In the genomic region with DNA sequence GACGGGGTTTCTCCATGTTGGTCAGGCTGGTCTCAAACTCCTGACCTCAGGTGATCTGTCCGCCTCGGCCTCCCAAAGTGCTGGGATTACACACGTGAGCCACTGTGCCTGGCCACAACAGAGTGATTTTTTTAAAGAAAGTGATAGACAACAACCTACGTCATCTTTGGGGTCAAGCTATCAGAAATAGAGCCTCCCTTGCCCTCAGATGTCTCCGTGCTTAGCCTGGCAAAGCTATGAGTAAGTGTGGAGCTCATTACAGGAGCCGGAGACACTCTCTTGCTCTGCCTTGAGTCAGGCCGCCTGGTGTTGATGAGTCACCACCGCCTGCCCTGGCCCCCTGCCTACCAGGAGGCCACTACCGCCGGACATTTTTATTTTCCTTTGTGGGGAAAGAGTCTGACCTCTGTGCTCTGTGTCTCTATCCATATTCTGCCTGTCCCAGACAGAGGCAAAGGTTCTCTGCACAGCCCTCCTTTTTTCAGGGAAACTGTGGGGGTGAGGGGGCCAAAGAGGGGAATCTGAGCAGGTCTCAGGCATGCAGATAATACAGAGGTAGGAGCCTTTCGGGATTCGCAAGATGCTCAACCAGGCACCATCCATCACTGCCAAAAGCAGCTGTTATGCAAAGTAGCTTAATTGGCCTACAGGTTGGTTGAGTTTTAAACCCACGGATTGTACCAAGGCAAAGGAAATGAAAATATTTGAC, we compare ENCODE assay signal across 1 cellular context.
TF ChIP-seq lines count a peak whose summit lies in the region.

No MANE protein-coding gene starts in this region.

TF ChIP-seq in K562, 482 proteins besides CTCF, POLR2A, EP300 and RAD21 (continued from another document and continues in another):
- TF ChIP-seq, protein P1, sequence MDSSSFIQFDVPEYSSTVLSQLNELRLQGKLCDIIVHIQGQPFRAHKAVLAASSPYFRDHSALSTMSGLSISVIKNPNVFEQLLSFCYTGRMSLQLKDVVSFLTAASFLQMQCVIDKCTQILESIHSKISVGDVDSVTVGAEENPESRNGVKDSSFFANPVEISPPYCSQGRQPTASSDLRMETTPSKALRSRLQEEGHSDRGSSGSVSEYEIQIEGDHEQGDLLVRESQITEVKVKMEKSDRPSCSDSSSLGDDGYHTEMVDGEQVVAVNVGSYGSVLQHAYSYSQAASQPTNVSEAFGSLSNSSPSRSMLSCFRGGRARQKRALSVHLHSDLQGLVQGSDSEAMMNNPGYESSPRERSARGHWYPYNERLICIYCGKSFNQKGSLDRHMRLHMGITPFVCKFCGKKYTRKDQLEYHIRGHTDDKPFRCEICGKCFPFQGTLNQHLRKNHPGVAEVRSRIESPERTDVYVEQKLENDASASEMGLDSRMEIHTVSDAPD (CRISPR knock-in tag; IDR thresholded peaks at IDR 0.05): no peak
- TF ChIP-seq MTA3 (IDR thresholded peaks at IDR 0.05; ENCODE audit: borderline replicate concordance): peak; percentile 68; the same call in 1 of the 2 replicates
- no peak for TF ChIP-seq ZNF444 (CRISPR knock-in tag; IDR thresholded peaks at IDR 0.05)
- no peak; the same call in 1 of the 2 replicates for TF ChIP-seq SMAD3 (CRISPR knock-in tag; conservative IDR thresholded peaks at IDR 0.05)
- TF ChIP-seq ZNF589 (CRISPR knock-in tag; IDR thresholded peaks at IDR 0.05; ENCODE audit: low read depth): peak; percentile 91
- TF ChIP-seq YY1 (IDR thresholded peaks at IDR 0.05; ENCODE audit: borderline replicate concordance in 1 of 3, control insufficient read depth in 1 of 3, extremely low read depth in 1 of 3, insufficient read depth in 3 of 3, insufficient read length in 1 of 3, insufficient replicate concordance in 2 of 3, low read depth in 1 of 3, low read length in 2 of 3): peak in 2 of 3 experiments; percentile 67 to 80
- TF ChIP-seq, protein P2, sequence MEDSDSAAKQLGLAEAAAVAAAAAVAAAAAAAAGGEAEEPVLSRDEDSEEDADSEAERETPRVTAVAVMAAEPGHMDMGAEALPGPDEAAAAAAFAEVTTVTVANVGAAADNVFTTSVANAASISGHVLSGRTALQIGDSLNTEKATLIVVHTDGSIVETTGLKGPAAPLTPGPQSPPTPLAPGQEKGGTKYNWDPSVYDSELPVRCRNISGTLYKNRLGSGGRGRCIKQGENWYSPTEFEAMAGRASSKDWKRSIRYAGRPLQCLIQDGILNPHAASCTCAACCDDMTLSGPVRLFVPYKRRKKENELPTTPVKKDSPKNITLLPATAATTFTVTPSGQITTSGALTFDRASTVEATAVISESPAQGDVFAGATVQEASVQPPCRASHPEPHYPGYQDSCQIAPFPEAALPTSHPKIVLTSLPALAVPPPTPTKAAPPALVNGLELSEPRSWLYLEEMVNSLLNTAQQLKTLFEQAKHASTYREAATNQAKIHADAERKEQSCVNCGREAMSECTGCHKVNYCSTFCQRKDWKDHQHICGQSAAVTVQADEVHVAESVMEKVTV (CRISPR knock-in tag; IDR thresholded peaks at IDR 0.05): peak; percentile 6; the same call in 1 of the 2 replicates
- no peak for TF ChIP-seq ARHGAP35 (IDR thresholded peaks at IDR 0.05; ENCODE audit: partially characterized antibody)
- no peak for TF ChIP-seq XRCC3 (IDR thresholded peaks at IDR 0.05)
- peak; percentile 31; the same call in 1 of the 2 replicates for TF ChIP-seq NR2C2 (CRISPR knock-in tag; IDR thresholded peaks at IDR 0.05)
- TF ChIP-seq NR2C2 (tag; IDR thresholded peaks at IDR 0.05): peak; percentile 86
- TF ChIP-seq TCF7L2 (IDR thresholded peaks at IDR 0.05; ENCODE audit: low read depth, low read length): no peak
- TF ChIP-seq, protein P3, sequence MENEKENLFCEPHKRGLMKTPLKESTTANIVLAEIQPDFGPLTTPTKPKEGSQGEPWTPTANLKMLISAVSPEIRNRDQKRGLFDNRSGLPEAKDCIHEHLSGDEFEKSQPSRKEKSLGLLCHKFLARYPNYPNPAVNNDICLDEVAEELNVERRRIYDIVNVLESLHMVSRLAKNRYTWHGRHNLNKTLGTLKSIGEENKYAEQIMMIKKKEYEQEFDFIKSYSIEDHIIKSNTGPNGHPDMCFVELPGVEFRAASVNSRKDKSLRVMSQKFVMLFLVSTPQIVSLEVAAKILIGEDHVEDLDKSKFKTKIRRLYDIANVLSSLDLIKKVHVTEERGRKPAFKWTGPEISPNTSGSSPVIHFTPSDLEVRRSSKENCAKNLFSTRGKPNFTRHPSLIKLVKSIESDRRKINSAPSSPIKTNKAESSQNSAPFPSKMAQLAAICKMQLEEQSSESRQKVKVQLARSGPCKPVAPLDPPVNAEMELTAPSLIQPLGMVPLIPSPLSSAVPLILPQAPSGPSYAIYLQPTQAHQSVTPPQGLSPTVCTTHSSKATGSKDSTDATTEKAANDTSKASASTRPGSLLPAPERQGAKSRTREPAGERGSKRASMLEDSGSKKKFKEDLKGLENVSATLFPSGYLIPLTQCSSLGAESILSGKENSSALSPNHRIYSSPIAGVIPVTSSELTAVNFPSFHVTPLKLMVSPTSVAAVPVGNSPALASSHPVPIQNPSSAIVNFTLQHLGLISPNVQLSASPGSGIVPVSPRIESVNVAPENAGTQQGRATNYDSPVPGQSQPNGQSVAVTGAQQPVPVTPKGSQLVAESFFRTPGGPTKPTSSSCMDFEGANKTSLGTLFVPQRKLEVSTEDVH (IDR thresholded peaks at IDR 0.05; ENCODE audit: low read depth, partially characterized antibody): no peak
- peak; percentile 63 for TF ChIP-seq DACH1 (IDR thresholded peaks at IDR 0.05; ENCODE audit: partially characterized antibody)
- TF ChIP-seq RBFOX2 (IDR thresholded peaks at IDR 0.05; ENCODE audit: low read depth, low read length): peak; percentile 56
- TF ChIP-seq FOXA3 (CRISPR knock-in tag; conservative IDR thresholded peaks at IDR 0.05 in 1 of 2, IDR thresholded peaks at IDR 0.05 in 1 of 2): no peak
- no peak for TF ChIP-seq ZNF3 (CRISPR knock-in tag; IDR thresholded peaks at IDR 0.05)
- 0 out of 2 replicates have a peak, but pooled peaks have one; percentile 45 for TF ChIP-seq HSF4 (CRISPR knock-in tag; IDR thresholded peaks at IDR 0.05; ENCODE audit: borderline replicate concordance)
- no peak for TF ChIP-seq PML (IDR thresholded peaks at IDR 0.05; ENCODE audit: low read length)
- TF ChIP-seq, protein P4, sequence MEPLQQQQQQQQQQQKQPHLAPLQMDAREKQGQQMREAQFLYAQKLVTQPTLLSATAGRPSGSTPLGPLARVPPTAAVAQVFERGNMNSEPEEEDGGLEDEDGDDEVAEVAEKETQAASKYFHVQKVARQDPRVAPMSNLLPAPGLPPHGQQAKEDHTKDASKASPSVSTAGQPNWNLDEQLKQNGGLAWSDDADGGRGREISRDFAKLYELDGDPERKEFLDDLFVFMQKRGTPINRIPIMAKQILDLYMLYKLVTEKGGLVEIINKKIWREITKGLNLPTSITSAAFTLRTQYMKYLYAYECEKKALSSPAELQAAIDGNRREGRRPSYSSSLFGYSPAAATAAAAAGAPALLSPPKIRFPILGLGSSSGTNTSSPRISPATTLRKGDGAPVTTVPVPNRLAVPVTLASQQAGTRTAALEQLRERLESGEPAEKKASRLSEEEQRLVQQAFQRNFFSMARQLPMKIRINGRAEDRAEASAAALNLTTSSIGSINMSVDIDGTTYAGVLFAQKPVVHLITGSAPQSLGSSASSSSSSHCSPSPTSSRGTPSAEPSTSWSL (CRISPR knock-in tag; IDR thresholded peaks at IDR 0.05; ENCODE audit: borderline replicate concordance): no peak
- TF ChIP-seq SNIP1 (IDR thresholded peaks at IDR 0.05; ENCODE audit: low read depth): no peak
- TF ChIP-seq, protein P5, sequence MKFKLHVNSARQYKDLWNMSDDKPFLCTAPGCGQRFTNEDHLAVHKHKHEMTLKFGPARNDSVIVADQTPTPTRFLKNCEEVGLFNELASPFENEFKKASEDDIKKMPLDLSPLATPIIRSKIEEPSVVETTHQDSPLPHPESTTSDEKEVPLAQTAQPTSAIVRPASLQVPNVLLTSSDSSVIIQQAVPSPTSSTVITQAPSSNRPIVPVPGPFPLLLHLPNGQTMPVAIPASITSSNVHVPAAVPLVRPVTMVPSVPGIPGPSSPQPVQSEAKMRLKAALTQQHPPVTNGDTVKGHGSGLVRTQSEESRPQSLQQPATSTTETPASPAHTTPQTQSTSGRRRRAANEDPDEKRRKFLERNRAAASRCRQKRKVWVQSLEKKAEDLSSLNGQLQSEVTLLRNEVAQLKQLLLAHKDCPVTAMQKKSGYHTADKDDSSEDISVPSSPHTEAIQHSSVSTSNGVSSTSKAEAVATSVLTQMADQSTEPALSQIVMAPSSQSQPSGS (CRISPR knock-in tag; IDR thresholded peaks at IDR 0.05): no peak
- TF ChIP-seq PRMT5 (CRISPR knock-in tag; IDR thresholded peaks at IDR 0.05): no peak
- TF ChIP-seq TAL1 (IDR thresholded peaks at IDR 0.05): no peak
- TF ChIP-seq, protein P6, sequence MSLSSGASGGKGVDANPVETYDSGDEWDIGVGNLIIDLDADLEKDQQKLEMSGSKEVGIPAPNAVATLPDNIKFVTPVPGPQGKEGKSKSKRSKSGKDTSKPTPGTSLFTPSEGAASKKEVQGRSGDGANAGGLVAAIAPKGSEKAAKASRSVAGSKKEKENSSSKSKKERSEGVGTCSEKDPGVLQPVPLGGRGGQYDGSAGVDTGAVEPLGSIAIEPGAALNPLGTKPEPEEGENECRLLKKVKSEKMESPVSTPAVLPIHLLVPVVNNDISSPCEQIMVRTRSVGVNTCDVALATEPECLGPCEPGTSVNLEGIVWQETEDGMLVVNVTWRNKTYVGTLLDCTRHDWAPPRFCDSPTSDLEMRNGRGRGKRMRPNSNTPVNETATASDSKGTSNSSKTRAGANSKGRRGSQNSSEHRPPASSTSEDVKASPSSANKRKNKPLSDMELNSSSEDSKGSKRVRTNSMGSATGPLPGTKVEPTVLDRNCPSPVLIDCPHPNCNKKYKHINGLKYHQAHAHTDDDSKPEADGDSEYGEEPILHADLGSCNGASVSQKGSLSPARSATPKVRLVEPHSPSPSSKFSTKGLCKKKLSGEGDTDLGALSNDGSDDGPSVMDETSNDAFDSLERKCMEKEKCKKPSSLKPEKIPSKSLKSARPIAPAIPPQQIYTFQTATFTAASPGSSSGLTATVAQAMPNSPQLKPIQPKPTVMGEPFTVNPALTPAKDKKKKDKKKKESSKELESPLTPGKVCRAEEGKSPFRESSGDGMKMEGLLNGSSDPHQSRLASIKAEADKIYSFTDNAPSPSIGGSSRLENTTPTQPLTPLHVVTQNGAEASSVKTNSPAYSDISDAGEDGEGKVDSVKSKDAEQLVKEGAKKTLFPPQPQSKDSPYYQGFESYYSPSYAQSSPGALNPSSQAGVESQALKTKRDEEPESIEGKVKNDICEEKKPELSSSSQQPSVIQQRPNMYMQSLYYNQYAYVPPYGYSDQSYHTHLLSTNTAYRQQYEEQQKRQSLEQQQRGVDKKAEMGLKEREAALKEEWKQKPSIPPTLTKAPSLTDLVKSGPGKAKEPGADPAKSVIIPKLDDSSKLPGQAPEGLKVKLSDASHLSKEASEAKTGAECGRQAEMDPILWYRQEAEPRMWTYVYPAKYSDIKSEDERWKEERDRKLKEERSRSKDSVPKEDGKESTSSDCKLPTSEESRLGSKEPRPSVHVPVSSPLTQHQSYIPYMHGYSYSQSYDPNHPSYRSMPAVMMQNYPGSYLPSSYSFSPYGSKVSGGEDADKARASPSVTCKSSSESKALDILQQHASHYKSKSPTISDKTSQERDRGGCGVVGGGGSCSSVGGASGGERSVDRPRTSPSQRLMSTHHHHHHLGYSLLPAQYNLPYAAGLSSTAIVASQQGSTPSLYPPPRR (CRISPR knock-in tag; IDR thresholded peaks at IDR 0.05; ENCODE audit: borderline replicate concordance): no peak
- TF ChIP-seq NFYB (IDR thresholded peaks at IDR 0.05; ENCODE audit: extremely low read depth, insufficient read length): no peak
- TF ChIP-seq, protein P7, sequence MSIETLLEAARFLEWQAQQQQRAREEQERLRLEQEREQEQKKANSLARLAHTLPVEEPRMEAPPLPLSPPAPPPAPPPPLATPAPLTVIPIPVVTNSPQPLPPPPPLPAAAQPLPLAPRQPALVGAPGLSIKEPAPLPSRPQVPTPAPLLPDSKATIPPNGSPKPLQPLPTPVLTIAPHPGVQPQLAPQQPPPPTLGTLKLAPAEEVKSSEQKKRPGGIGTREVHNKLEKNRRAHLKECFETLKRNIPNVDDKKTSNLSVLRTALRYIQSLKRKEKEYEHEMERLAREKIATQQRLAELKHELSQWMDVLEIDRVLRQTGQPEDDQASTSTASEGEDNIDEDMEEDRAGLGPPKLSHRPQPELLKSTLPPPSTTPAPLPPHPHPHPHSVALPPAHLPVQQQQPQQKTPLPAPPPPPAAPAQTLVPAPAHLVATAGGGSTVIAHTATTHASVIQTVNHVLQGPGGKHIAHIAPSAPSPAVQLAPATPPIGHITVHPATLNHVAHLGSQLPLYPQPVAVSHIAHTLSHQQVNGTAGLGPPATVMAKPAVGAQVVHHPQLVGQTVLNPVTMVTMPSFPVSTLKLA (conservative IDR thresholded peaks at IDR 0.05): 0 out of 4 replicates have a peak, but pooled peaks of 1 of the 2 experiments have one; percentile 33
- no peak for TF ChIP-seq SETDB1 (IDR thresholded peaks at IDR 0.05; ENCODE audit: low read length)
- no peak for TF ChIP-seq ZKSCAN3 (CRISPR knock-in tag; IDR thresholded peaks at IDR 0.05)
- TF ChIP-seq, protein P8, sequence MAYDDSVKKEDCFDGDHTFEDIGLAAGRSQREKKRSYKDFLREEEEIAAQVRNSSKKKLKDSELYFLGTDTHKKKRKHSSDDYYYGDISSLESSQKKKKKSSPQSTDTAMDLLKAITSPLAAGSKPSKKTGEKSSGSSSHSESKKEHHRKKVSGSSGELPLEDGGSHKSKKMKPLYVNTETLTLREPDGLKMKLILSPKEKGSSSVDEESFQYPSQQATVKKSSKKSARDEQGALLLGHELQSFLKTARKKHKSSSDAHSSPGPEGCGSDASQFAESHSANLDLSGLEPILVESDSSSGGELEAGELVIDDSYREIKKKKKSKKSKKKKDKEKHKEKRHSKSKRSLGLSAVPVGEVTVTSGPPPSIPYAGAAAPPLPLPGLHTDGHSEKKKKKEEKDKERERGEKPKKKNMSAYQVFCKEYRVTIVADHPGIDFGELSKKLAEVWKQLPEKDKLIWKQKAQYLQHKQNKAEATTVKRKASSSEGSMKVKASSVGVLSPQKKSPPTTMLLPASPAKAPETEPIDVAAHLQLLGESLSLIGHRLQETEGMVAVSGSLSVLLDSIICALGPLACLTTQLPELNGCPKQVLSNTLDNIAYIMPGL (CRISPR knock-in tag; IDR thresholded peaks at IDR 0.05): no peak
- TF ChIP-seq ZNF431 (CRISPR knock-in tag; IDR thresholded peaks at IDR 0.05): no peak
- TF ChIP-seq, protein P9, sequence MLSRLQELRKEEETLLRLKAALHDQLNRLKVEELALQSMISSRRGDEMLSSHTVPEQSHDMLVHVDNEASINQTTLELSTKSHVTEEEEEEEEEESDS (CRISPR knock-in tag; IDR thresholded peaks at IDR 0.05): no peak
- TF ChIP-seq, protein P10, sequence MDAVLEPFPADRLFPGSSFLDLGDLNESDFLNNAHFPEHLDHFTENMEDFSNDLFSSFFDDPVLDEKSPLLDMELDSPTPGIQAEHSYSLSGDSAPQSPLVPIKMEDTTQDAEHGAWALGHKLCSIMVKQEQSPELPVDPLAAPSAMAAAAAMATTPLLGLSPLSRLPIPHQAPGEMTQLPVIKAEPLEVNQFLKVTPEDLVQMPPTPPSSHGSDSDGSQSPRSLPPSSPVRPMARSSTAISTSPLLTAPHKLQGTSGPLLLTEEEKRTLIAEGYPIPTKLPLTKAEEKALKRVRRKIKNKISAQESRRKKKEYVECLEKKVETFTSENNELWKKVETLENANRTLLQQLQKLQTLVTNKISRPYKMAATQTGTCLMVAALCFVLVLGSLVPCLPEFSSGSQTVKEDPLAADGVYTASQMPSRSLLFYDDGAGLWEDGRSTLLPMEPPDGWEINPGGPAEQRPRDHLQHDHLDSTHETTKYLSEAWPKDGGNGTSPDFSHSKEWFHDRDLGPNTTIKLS (IDR thresholded peaks at IDR 0.05; ENCODE audit: borderline replicate concordance, low read depth): no peak
- TF ChIP-seq RFX5 (IDR thresholded peaks at IDR 0.05; ENCODE audit: low read depth, low read length): no peak
- TF ChIP-seq BCOR (IDR thresholded peaks at IDR 0.05): no peak
